8 cellular contexts compared by ENCODE assay signal in genomic region chr16:3609895-3610697, GRCh38. TPM values are rescaled to one million over a fixed set of nuclear protein-coding genes. Genes with fewer than 3 reads are reported as not detected.
DNase-seq lines count a peak whose midpoint lies in the region; ATAC-seq and TF ChIP-seq lines count a peak whose summit lies in the region.

No MANE protein-coding gene starts in this region.

- peaks cover 15% of the 10 kb centered on the region for H3K27me3 Mint-ChIP-seq in brain

- H3K36me3 Mint-ChIP-seq in brain, result peaks cover 28% of the 10 kb centered on the region

- no peak for DNase-seq in BE2C
- DNase-seq in KBM-7, result peak; percentile 65
- no peak for DNase-seq in KG1 (lab: John Stamatoyannopoulos, UW)
- DNase-seq in activated CD4-positive, alpha-beta T cell treated with anti-CD3 and anti-CD28 coated beads, Interleukin-2, amount 50 U/mL, for 1 hour, result no peak

- peak overlapping the region; percentile 95 to 100 (median 99) for H3K4me3 Mint-ChIP-seq in brain

- H3K4me3 ChIP-seq in BE2C (ENCODE audit: low read depth, low read length) (peak overlapping the region; percentile 96), mucosa of stomach (ENCODE audit: low read length) (peak overlapping the region; percentile 76)

- no peaks in the 10 kb centered on the region for H3K9me3 Mint-ChIP-seq in brain

- peak overlapping the region; percentile 26 to 91 (median 87) for H3K27ac Mint-ChIP-seq in brain

- H3K27me3 ChIP-seq in BE2C (no peaks in the 10 kb centered on the region), mucosa of stomach (ENCODE audit: control insufficient read depth, insufficient read depth, low read length) (no peaks in the 10 kb centered on the region)

- peaks cover 51% of the 10 kb centered on the region for H3K4me1 Mint-ChIP-seq in brain

- H3K9me3 ChIP-seq in BE2C (no peaks in the 10 kb centered on the region), mucosa of stomach (ENCODE audit: control insufficient read depth, low read length) (no peaks in the 10 kb centered on the region)

- H3K4me1 ChIP-seq in BE2C (no peaks in the 10 kb centered on the region), mucosa of stomach (ENCODE audit: control insufficient read depth, insufficient read depth, low read length) (peaks cover 18% of the 10 kb centered on the region)

- H3K9ac ChIP-seq in mucosa of stomach (ENCODE audit: low read length), result peak overlapping the region; percentile 88

- H3K36me3 ChIP-seq in BE2C, result peaks cover 2% of the 10 kb centered on the region; the same call in 1 of the 2 replicates
- no peaks in the 10 kb centered on the region for H3K36me3 ChIP-seq in mucosa of stomach (ENCODE audit: control insufficient read depth, insufficient read depth, low read length)

- ATAC-seq in HG03159 (IDR thresholded peaks at IDR 0.05; ENCODE audit: unreplicated experiment) (no peak), HG03196 (IDR thresholded peaks at IDR 0.05; ENCODE audit: unreplicated experiment) (no peak)

- in situ Hi-C loops in KBM-7 (cut with MboI; ENCODE audit: low pct_unique_long_range_greater_than_20kb, low sequenced_read_pairs), result no loop called here

- TF ChIP-seq CTCF in BE2C (IDR thresholded peaks at IDR 0.05; ENCODE audit: low read depth, low read length), result no peak
- TF ChIP-seq CTCF in brain (conservative IDR thresholded peaks at IDR 0.05), result no peak

RNA-seq across cellular contexts. Expression of gene SLX4, which starts 1.3 kb away (rescaled TPM):
- 8.1 TPM for polyA plus RNA-seq in BE2C (2012; ENCODE audit: insufficient read depth, insufficient read length, low read depth)
- 6.3 TPM for polyA plus RNA-seq in brain (ENCODE audit: insufficient read depth, low read depth, low replicate concordance)

RNA-seq across cellular contexts. Expression of gene NLRC3, which starts 32.9 kb away (rescaled TPM):
- polyA plus RNA-seq in BE2C (2012; ENCODE audit: insufficient read depth, insufficient read length, low read depth), result 0.91 TPM
- polyA plus RNA-seq in brain (ENCODE audit: insufficient read depth, low read depth, low replicate concordance), result 0.14 TPM

RNA-seq across cellular contexts. Expression of gene DNASE1, which starts 44.4 kb away (rescaled TPM):
- 28.7 TPM for polyA plus RNA-seq in BE2C (2012; ENCODE audit: insufficient read depth, insufficient read length, low read depth)
- 8.3 TPM for polyA plus RNA-seq in brain (ENCODE audit: insufficient read depth, low read depth, low replicate concordance)
